ENCODE assay signal across 1 cellular context in genomic region chr11:34063061-34063795, GRCh38.
TF ChIP-seq lines count a peak whose summit lies in the region.

No MANE protein-coding gene starts in this region.

TF ChIP-seq in SK-N-SH treated with all-trans-retinoic acid at 6 μM for 48 hours, 23 proteins besides CTCF, POLR2A, EP300 and RAD21 (continued from another document):
- TF ChIP-seq POU6F1 (CRISPR knock-in tag; IDR thresholded peaks at IDR 0.05; ENCODE audit: borderline replicate concordance, low read depth) (no peak), CSDC2 (CRISPR knock-in tag; IDR thresholded peaks at IDR 0.05) (no peak), PATZ1 (CRISPR knock-in tag; IDR thresholded peaks at IDR 0.05; ENCODE audit: borderline replicate concordance) (no peak), ESRRG (CRISPR knock-in tag; IDR thresholded peaks at IDR 0.05) (no peak)
TF ChIP-seq in SK-N-SH treated with all-trans-retinoic acid at 6 μM for 48 hours: peak in this region for 0.
